In genomic region chr18:809228-809627, GRCh38 we compare ENCODE assay signal across 8 cellular contexts. TPM values are rescaled to one million over a fixed set of nuclear protein-coding genes. Genes with fewer than 3 reads are reported as not detected.
DNase-seq lines count a peak whose midpoint lies in the region; ATAC-seq, FAIRE-seq and TF ChIP-seq lines count a peak whose summit lies in the region.
"Not testable (repeated sequence)": the region's sequence is repeated elsewhere in the genome, so short reads cannot be mapped to it uniquely, and the experiment has no call there.

No MANE protein-coding gene starts in this region.

- peaks cover 54 to 78% (median 65%) of the 10 kb centered on the region in 10 experiments for H3K4me1 ChIP-seq in BLaER1 treated with 17β-estradiol and CSF1 and Interleukin-3, amounts not matched to agents 10 nM and 100 nM
- H3K4me1 ChIP-seq in astrocyte (ENCODE audit: insufficient read depth, low read length) = not testable (repeated sequence)
- peaks cover 37 to 43% of the 10 kb centered on the region in 2 donors for H3K4me1 ChIP-seq in gastrocnemius medialis

- H3K4me3 ChIP-seq in BLaER1 treated with 17β-estradiol and CSF1 and Interleukin-3, amounts not matched to agents 10 nM and 100 nM = peak overlapping the region in 7 of 10 experiments; percentile 80 to 97 (median 96); a peak in 11 of 20 replicates
- H3K4me3 ChIP-seq in NB4 (ENCODE audit: low read depth, low read length) = peak overlapping the region; percentile 95
- not testable (repeated sequence) for H3K4me3 ChIP-seq in astrocyte (ENCODE audit: insufficient read depth, low read depth, low read length); gastrocnemius medialis

- POLR2A ChIA-PET in naive thymus-derived CD8-positive, alpha-beta T cell (lab: Charles Lee) = not testable (repeated sequence)

- H3K27me3 Mint-ChIP-seq in activated CD4-positive, alpha-beta T cell treated with anti-CD3 and anti-CD28 coated beads, Interleukin-2, amount 10 ng/mL, durations not matched to agents 24 days and 14 days; activated T-helper 17 cell treated with anti-CD3 and anti-CD28 coated beads, Interleukin-2, amount 50 U/mL, for 72 hours; astrocyte (ENCODE audit: low read depth, unreplicated experiment); naive thymus-derived CD8-positive, alpha-beta T cell: not testable (repeated sequence)
- H3K27me3 Mint-ChIP-seq in endothelial cell (ENCODE audit: unreplicated experiment) = peaks cover 21% of the 10 kb centered on the region

- not testable (repeated sequence) for TF ChIP-seq CTCF in NB4 (IDR thresholded peaks at IDR 0.05; ENCODE audit: low read depth, low read length); astrocyte (IDR thresholded peaks at IDR 0.05; ENCODE audit: insufficient read depth, low read depth, low read length); endothelial cell (IDR thresholded peaks at IDR 0.05; ENCODE audit: unreplicated experiment); gastrocnemius medialis (IDR thresholded peaks at IDR 0.05 in 4 of 5, conservative IDR thresholded peaks at IDR 0.05 in 1 of 5)

- not testable (repeated sequence) for H3K36me3 ChIP-seq in BLaER1 treated with 17β-estradiol and CSF1 and Interleukin-3, amounts not matched to agents 10 nM and 100 nM; astrocyte (ENCODE audit: insufficient read depth, low read length); gastrocnemius medialis

- H3K4me3 Mint-ChIP-seq in activated CD4-positive, alpha-beta T cell treated with anti-CD3 and anti-CD28 coated beads, Interleukin-2, amount 10 ng/mL, durations not matched to agents 24 days and 14 days = peak overlapping the region; percentile 97
- peak overlapping the region; percentile 93 for H3K4me3 Mint-ChIP-seq in activated T-helper 17 cell treated with anti-CD3 and anti-CD28 coated beads, Interleukin-2, amount 50 U/mL, for 72 hours
- H3K4me3 Mint-ChIP-seq in astrocyte (ENCODE audit: unreplicated experiment) = peak overlapping the region; percentile 94
- H3K4me3 Mint-ChIP-seq in endothelial cell (ENCODE audit: unreplicated experiment) = peak overlapping the region; percentile 100
- peak overlapping the region in 9 of 10 donors; percentile 33 to 99 (median 92) for H3K4me3 Mint-ChIP-seq in naive thymus-derived CD8-positive, alpha-beta T cell

- H3K9me3 Mint-ChIP-seq in activated CD4-positive, alpha-beta T cell treated with anti-CD3 and anti-CD28 coated beads, Interleukin-2, amount 10 ng/mL, durations not matched to agents 24 days and 14 days; activated T-helper 17 cell treated with anti-CD3 and anti-CD28 coated beads, Interleukin-2, amount 50 U/mL, for 72 hours; astrocyte (ENCODE audit: unreplicated experiment); endothelial cell (ENCODE audit: unreplicated experiment); naive thymus-derived CD8-positive, alpha-beta T cell: not testable (repeated sequence)

- H3K4me1 Mint-ChIP-seq in activated CD4-positive, alpha-beta T cell treated with anti-CD3 and anti-CD28 coated beads, Interleukin-2, amount 10 ng/mL, durations not matched to agents 24 days and 14 days = peaks cover 63% of the 10 kb centered on the region
- peaks cover 42% of the 10 kb centered on the region for H3K4me1 Mint-ChIP-seq in activated T-helper 17 cell treated with anti-CD3 and anti-CD28 coated beads, Interleukin-2, amount 50 U/mL, for 72 hours
- H3K4me1 Mint-ChIP-seq in astrocyte (ENCODE audit: low read depth, unreplicated experiment) (peaks cover 26% of the 10 kb centered on the region), endothelial cell (ENCODE audit: unreplicated experiment) (peaks cover 66% of the 10 kb centered on the region)
- H3K4me1 Mint-ChIP-seq in naive thymus-derived CD8-positive, alpha-beta T cell = peaks cover 32 to 82% (median 73%) of the 10 kb centered on the region in 4 donors

- intact Hi-C loops in activated CD4-positive, alpha-beta T cell treated with anti-CD3 and anti-CD28 coated beads, Interleukin-2, amount 10 ng/mL, durations not matched to agents 24 days and 14 days (cut with micrococcal nuclease); gastrocnemius medialis (cut with DNase I; ENCODE audit: low total_unique reads): not testable (repeated sequence)

- peak overlapping the region in 5 of 11 experiments; percentile 48 to 98 (median 96); a peak in 6 of 22 replicates for H3K9ac ChIP-seq in BLaER1 treated with 17β-estradiol and CSF1 and Interleukin-3, amounts not matched to agents 10 nM and 100 nM
- H3K9ac ChIP-seq in astrocyte (ENCODE audit: low read length) = not testable (repeated sequence)

- peaks cover 61 to 77% (median 70%) of the 10 kb centered on the region in 11 experiments for H4K20me1 ChIP-seq in BLaER1 treated with 17β-estradiol and CSF1 and Interleukin-3, amounts not matched to agents 10 nM and 100 nM
- H4K20me1 ChIP-seq in astrocyte (ENCODE audit: insufficient read depth, low read length) = peaks cover 58% of the 10 kb centered on the region

- H2AFZ ChIP-seq in astrocyte (ENCODE audit: low read depth, low read length) = not testable (repeated sequence)

- peaks cover 0 to 51% (median 0%) of the 10 kb centered on the region in 11 experiments; a peak in 7 of 22 replicates for H3K27me3 ChIP-seq in BLaER1 treated with 17β-estradiol and CSF1 and Interleukin-3, amounts not matched to agents 10 nM and 100 nM
- H3K27me3 ChIP-seq in astrocyte (ENCODE audit: insufficient read depth, low read length); gastrocnemius medialis: not testable (repeated sequence)

- peak overlapping the region; percentile 22 to 89 (median 81); a peak in 20 of 22 replicates for H3K4me2 ChIP-seq in BLaER1 treated with 17β-estradiol and CSF1 and Interleukin-3, amounts not matched to agents 10 nM and 100 nM
- not testable (repeated sequence) for H3K4me2 ChIP-seq in astrocyte (ENCODE audit: low read length)

- not testable (repeated sequence) for H3K27ac ChIP-seq in BLaER1 treated with 17β-estradiol and CSF1 and Interleukin-3, amounts not matched to agents 10 nM and 100 nM; astrocyte (ENCODE audit: low read depth, low read length)
- H3K27ac ChIP-seq in gastrocnemius medialis = peak overlapping the region in 3 of 4 donors; percentile 59 to 71 (median 61)

- FAIRE-seq in astrocyte (lab: Jason Lieb, UNC) = not testable (repeated sequence)

- H3K79me2 ChIP-seq in astrocyte (ENCODE audit: insufficient read depth, low read length) = peaks cover 71% of the 10 kb centered on the region

- in situ Hi-C loops in gastrocnemius medialis (cut with MboI; ENCODE audit: low sequenced_read_pairs in 4 of 4) = not testable (repeated sequence)

- DNase-seq in NB4 (ENCODE audit: low read depth); astrocyte (ENCODE audit: low read depth); endothelial cell (ENCODE audit: low spot score); naive thymus-derived CD8-positive, alpha-beta T cell; gastrocnemius medialis: not testable (repeated sequence)
- DNase-seq in activated CD4-positive, alpha-beta T cell treated with anti-CD3 and anti-CD28 coated beads, Interleukin-2, amount 10 ng/mL, durations not matched to agents 24 days and 14 days = peak; percentile 49

- ATAC-seq in activated T-helper 17 cell treated with anti-CD3 and anti-CD28 coated beads, Interleukin-2, amount 50 U/mL, for 72 hours (replicated peaks); naive thymus-derived CD8-positive, alpha-beta T cell; gastrocnemius medialis: not testable (repeated sequence)

- not testable (repeated sequence) for H3K27ac Mint-ChIP-seq in activated CD4-positive, alpha-beta T cell treated with anti-CD3 and anti-CD28 coated beads, Interleukin-2, amount 10 ng/mL, durations not matched to agents 24 days and 14 days; astrocyte (ENCODE audit: unreplicated experiment)
- H3K27ac Mint-ChIP-seq in activated T-helper 17 cell treated with anti-CD3 and anti-CD28 coated beads, Interleukin-2, amount 50 U/mL, for 72 hours = peak overlapping the region; percentile 96
- peak overlapping the region; percentile 76 for H3K27ac Mint-ChIP-seq in endothelial cell (ENCODE audit: unreplicated experiment)
- H3K27ac Mint-ChIP-seq in naive thymus-derived CD8-positive, alpha-beta T cell = peak overlapping the region; percentile 24 to 93 (median 62)

- H3K36me3 Mint-ChIP-seq in activated CD4-positive, alpha-beta T cell treated with anti-CD3 and anti-CD28 coated beads, Interleukin-2, amount 10 ng/mL, durations not matched to agents 24 days and 14 days (ENCODE audit: low read depth); astrocyte (ENCODE audit: low read depth, unreplicated experiment); endothelial cell (ENCODE audit: low read depth, unreplicated experiment); naive thymus-derived CD8-positive, alpha-beta T cell: not testable (repeated sequence)
- peaks cover 25% of the 10 kb centered on the region for H3K36me3 Mint-ChIP-seq in activated T-helper 17 cell treated with anti-CD3 and anti-CD28 coated beads, Interleukin-2, amount 50 U/mL, for 72 hours (ENCODE audit: low read depth)

- not testable (repeated sequence) for TF ChIP-seq POLR2A in NB4 (IDR thresholded peaks at IDR 0.05; ENCODE audit: extremely low read depth, insufficient read length); gastrocnemius medialis (IDR thresholded peaks at IDR 0.05)

- H3K9me3 ChIP-seq in BLaER1 treated with 17β-estradiol and CSF1 and Interleukin-3, amounts not matched to agents 10 nM and 100 nM (replicated peaks in 1 of 11); astrocyte (ENCODE audit: insufficient read depth, low read depth, low read length); gastrocnemius medialis: not testable (repeated sequence)

RNA-seq across cellular contexts. Expression of gene YES1, which starts 2.8 kb away (rescaled TPM):
- total RNA-seq in activated CD4-positive, alpha-beta T cell treated with anti-CD3 and anti-CD28 coated beads, Interleukin-2, amount 10 ng/mL, durations not matched to agents 24 days and 14 days = 16.3 and 18.7 TPM in 2 replicates
- total RNA-seq in activated T-helper 17 cell treated with anti-CD3 and anti-CD28 coated beads, Interleukin-2, amount 50 U/mL, for 72 hours = 10 to 100 TPM; 12.1 to 22.0 TPM
- total RNA-seq in astrocyte (63.0 and 68.2 TPM in 2 replicates), endothelial cell (ENCODE audit: unreplicated experiment) (190 TPM), gastrocnemius medialis (10 to 100 TPM; 19.2 to 39.5 (median 29.6) TPM)
- 10 to 100 TPM; 13.8 to 17.9 TPM for total RNA-seq in naive thymus-derived CD8-positive, alpha-beta T cell
- polyA plus RNA-seq in naive thymus-derived CD8-positive, alpha-beta T cell = 1 to 10 TPM in 2 of 3 donors, under 1 TPM in 1; 0.68 to 3.3 (median 2.9) TPM
